Comparison of ENCODE assay signal across 1 cellular context in genomic region chr5:143887901-143888648, GRCh38.
TF ChIP-seq lines count a peak whose summit lies in the region.

No MANE protein-coding gene starts in this region.

TF ChIP-seq in SK-N-SH, 30 proteins besides CTCF, POLR2A, EP300 and RAD21 (continued from another document):
- TF ChIP-seq RXRA (IDR thresholded peaks at IDR 0.05; ENCODE audit: borderline replicate concordance, low read depth) (peak; percentile 66; the same call in 1 of the 2 replicates), RFX5 (IDR thresholded peaks at IDR 0.05; ENCODE audit: low read length) (no peak), SIN3A (IDR thresholded peaks at IDR 0.05; ENCODE audit: borderline replicate concordance, low read depth, low read length) (no peak), TEAD4 (IDR thresholded peaks at IDR 0.05; ENCODE audit: borderline replicate concordance, insufficient read depth) (peak; percentile 55; the same call in 1 of the 2 replicates), ELF1 (IDR thresholded peaks at IDR 0.05) (no peak), ZBTB33 (IDR thresholded peaks at IDR 0.05; ENCODE audit: borderline replicate concordance, low read depth) (no peak), MEF2A (IDR thresholded peaks at IDR 0.05; ENCODE audit: borderline replicate concordance, low read depth) (peak; percentile 75), SMC3 (IDR thresholded peaks at IDR 0.05; ENCODE audit: low read depth, low read length) (no peak), NRF1 (IDR thresholded peaks at IDR 0.05; ENCODE audit: low read depth, low read length) (no peak), RCOR1 (IDR thresholded peaks at IDR 0.05; ENCODE audit: low read length) (no peak), GABPA (IDR thresholded peaks at IDR 0.05; ENCODE audit: low read depth) (no peak), MXI1 (IDR thresholded peaks at IDR 0.05; ENCODE audit: low read depth, low read length) (no peak), EZH2phosphoT487 (IDR thresholded peaks at IDR 0.05; ENCODE audit: borderline replicate concordance, low read depth) (no peak), YY1 (IDR thresholded peaks at IDR 0.05; ENCODE audit: low read depth) (peak; percentile 48; the same call in 1 of the 2 replicates), USF1 (IDR thresholded peaks at IDR 0.05; ENCODE audit: borderline replicate concordance, low read depth) (peak; percentile 76), FOXM1 (IDR thresholded peaks at IDR 0.05; ENCODE audit: low read depth) (peak; percentile 56; the same call in 1 of the 2 replicates), TAF1 (IDR thresholded peaks at IDR 0.05; ENCODE audit: borderline replicate concordance, low read depth, low read length) (peak; percentile 6; the same call in 1 of the 2 replicates)
- TF ChIP-seq, protein P1, sequence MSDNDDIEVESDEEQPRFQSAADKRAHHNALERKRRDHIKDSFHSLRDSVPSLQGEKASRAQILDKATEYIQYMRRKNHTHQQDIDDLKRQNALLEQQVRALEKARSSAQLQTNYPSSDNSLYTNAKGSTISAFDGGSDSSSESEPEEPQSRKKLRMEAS (IDR thresholded peaks at IDR 0.05; ENCODE audit: low read depth) = 0 out of 2 replicates have a peak, but pooled peaks have one; percentile 39
- TF ChIP-seq, protein P2, sequence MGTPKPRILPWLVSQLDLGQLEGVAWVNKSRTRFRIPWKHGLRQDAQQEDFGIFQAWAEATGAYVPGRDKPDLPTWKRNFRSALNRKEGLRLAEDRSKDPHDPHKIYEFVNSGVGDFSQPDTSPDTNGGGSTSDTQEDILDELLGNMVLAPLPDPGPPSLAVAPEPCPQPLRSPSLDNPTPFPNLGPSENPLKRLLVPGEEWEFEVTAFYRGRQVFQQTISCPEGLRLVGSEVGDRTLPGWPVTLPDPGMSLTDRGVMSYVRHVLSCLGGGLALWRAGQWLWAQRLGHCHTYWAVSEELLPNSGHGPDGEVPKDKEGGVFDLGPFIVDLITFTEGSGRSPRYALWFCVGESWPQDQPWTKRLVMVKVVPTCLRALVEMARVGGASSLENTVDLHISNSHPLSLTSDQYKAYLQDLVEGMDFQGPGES (IDR thresholded peaks at IDR 0.05; ENCODE audit: low read depth, low read length) = no peak
TF ChIP-seq in SK-N-SH: peak in this region for 14.
